In the genomic region with DNA sequence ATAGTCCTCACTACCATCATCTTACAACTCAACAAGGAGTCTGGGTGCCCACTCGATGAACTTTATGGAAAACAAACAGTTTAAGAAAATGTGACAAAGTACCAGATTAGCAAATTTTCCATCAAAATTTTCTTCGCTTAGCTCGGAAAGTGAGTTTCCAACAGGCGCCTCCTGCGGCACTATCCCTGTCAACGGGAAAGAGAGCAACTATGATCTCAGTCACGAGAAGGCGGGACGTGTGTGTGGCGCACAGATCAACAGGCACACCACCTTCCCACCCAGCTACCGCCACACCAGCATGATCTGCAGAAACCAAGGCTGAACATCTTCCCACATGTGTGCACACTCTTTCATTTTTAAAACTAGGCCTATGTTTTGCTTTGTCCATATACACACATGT, we compare ENCODE assay signal across 16 cellular contexts. TPM values are rescaled to one million over a fixed set of nuclear protein-coding genes. Genes with fewer than 3 reads are reported as not detected.
A peak's percentile ranks its signal among the peaks of the same experiment; 100 is the strongest.
DNase-seq lines count a peak whose midpoint lies in the region; ATAC-seq lines count a peak whose summit lies in the region.
"Had no signal": no experiment of that assay in that cellular context is flagged by ENCODE, and none has a peak within 500 bp of the region (broad histone marks: within the 10 kb centered on the region; RNA-seq: fewer than 3 reads in every experiment).

No MANE protein-coding gene starts in this region.

- no peaks in the 10 kb centered on the region for H3K4me1 Mint-ChIP-seq in activated naive CD4-positive, alpha-beta T cell treated with anti-CD3 and anti-CD28 coated beads, Interleukin-2, amount 10 ng/mL, durations not matched to agents 7 days and 5 days
- H3K4me1 Mint-ChIP-seq in CD4-positive, alpha-beta memory T cell: peaks cover 0 to 3% (median under 1%) of the 10 kb centered on the region in 4 donors
- no peaks in the 10 kb centered on the region for H3K4me1 Mint-ChIP-seq in activated T-cell treated with anti-CD3 and anti-CD28 coated beads, Interleukin-2, amount 50 U/mL, for 24 hours (ENCODE audit: low read depth)

- no peak overlapping the region for H3K9ac ChIP-seq in neuronal stem cell (ENCODE audit: low read depth, low read length, poor library complexity)

- no peaks in the 10 kb centered on the region for H3K4me1 ChIP-seq in CD4-positive, alpha-beta memory T cell (ENCODE audit: insufficient read depth, low read length)
- no peaks in the 10 kb centered on the region for H3K4me1 ChIP-seq in neuronal stem cell (ENCODE audit: control insufficient read depth in 2 of 2, insufficient read depth in 1 of 2, low read depth in 1 of 2, low read length in 2 of 2)

- H3K27me3 Mint-ChIP-seq in activated naive CD4-positive, alpha-beta T cell treated with anti-CD3 and anti-CD28 coated beads, Interleukin-2, amount 10 ng/mL, durations not matched to agents 7 days and 5 days: no peaks in the 10 kb centered on the region
- no peaks in the 10 kb centered on the region for H3K27me3 Mint-ChIP-seq in CD4-positive, alpha-beta memory T cell
- no peaks in the 10 kb centered on the region for H3K27me3 Mint-ChIP-seq in activated T-cell treated with anti-CD3 and anti-CD28 coated beads, Interleukin-2, amount 50 U/mL, for 24 hours

- WGBS in neuronal stem cell (ENCODE audit: extremely low coverage in 2 of 2, insufficient read length in 2 of 2, insufficient replicate concordance in 1 of 2), 2 donors: no CpG with 5 or more reads among the region's 11 CpGs

- H2BK15ac ChIP-seq in neuronal stem cell (ENCODE audit: low read length): no peak overlapping the region

- no peak overlapping the region for H3K4me3 Mint-ChIP-seq in activated naive CD4-positive, alpha-beta T cell treated with anti-CD3 and anti-CD28 coated beads, Interleukin-2, amount 10 ng/mL, durations not matched to agents 7 days and 5 days
- no peak overlapping the region for H3K4me3 Mint-ChIP-seq in CD4-positive, alpha-beta memory T cell
- H3K4me3 Mint-ChIP-seq in activated T-cell treated with anti-CD3 and anti-CD28 coated beads, Interleukin-2, amount 50 U/mL, for 24 hours: no peak overlapping the region
- H3K4me3 Mint-ChIP-seq: CD8-positive, alpha-beta T cell had no signal

- H4K91ac ChIP-seq in neuronal stem cell (ENCODE audit: low read depth, low read length, poor library complexity): no peak overlapping the region

- peak overlapping the region; percentile 7 for H3K27ac Mint-ChIP-seq in activated naive CD4-positive, alpha-beta T cell treated with anti-CD3 and anti-CD28 coated beads, Interleukin-2, amount 10 ng/mL, durations not matched to agents 7 days and 5 days
- H3K27ac Mint-ChIP-seq in CD4-positive, alpha-beta memory T cell: peak overlapping the region in 4 of 7 donors; percentile 8 to 52 (median 25)
- peak overlapping the region; percentile 46 to 90 for H3K27ac Mint-ChIP-seq in activated naive CD4-positive, alpha-beta T cell treated with anti-CD3 and anti-CD28 coated beads, Interleukin-2, amount 50 U/mL, for 72 hours
- H3K27ac Mint-ChIP-seq in activated T-cell treated with anti-CD3 and anti-CD28 coated beads, Interleukin-2, amount 50 U/mL, for 24 hours: no peak overlapping the region
- H3K27ac Mint-ChIP-seq: CD8-positive, alpha-beta T cell had no signal

- peaks cover 77% of the 10 kb centered on the region for H3K36me3 ChIP-seq in CD4-positive, alpha-beta memory T cell (ENCODE audit: insufficient read depth, low read length)
- peaks cover 60 to 90% of the 10 kb centered on the region in 2 donors for H3K36me3 ChIP-seq in neuronal stem cell (replicated peaks in 1 of 2; ENCODE audit: control insufficient read depth in 2 of 2, insufficient read depth in 2 of 2, low read length in 2 of 2)

- no peak overlapping the region for H2AK5ac ChIP-seq in neuronal stem cell (ENCODE audit: low read depth, low read length)

- peaks cover 2% of the 10 kb centered on the region for H3K79me1 ChIP-seq in neuronal stem cell (ENCODE audit: low read depth, low read length)

- DNase-seq in activated naive CD4-positive, alpha-beta T cell treated with anti-CD3 and anti-CD28 coated beads, Interleukin-2, amount 10 ng/mL, durations not matched to agents 7 days and 5 days: no peak
- DNase-seq in activated naive CD4-positive, alpha-beta T cell treated with Interleukin-2 at 50 U/mL for 16 hours: no peak
- DNase-seq in CD4-positive, alpha-beta memory T cell: no peak
- no peak for DNase-seq in activated naive CD4-positive, alpha-beta T cell treated with anti-CD3 and anti-CD28 coated beads, Interleukin-2, amount 50 U/mL, for 72 hours (ENCODE audit: low spot score in 2 of 2)
- DNase-seq in neuronal stem cell (ENCODE audit: low spot score) (no peak), UCSD-AML1 (lab: John Stamatoyannopoulos, UW; ENCODE audit: unreplicated experiment) (no peak), NCI-H2081 treated with DMSO at 0.1 percent for 48 hours (lab: John Stamatoyannopoulos, UW) (no peak)
- DNase-seq in activated T-cell treated with anti-CD3 and anti-CD28 coated beads, Interleukin-2, amount 50 U/mL, for 24 hours: no peak
- DNase-seq: ACHN, COR-L47, DMS153, DND-41, GDM1 had no signal

- H2BK120ac ChIP-seq in neuronal stem cell (ENCODE audit: low read depth, low read length): no peak overlapping the region

- no peak overlapping the region for H3K14ac ChIP-seq in neuronal stem cell (ENCODE audit: low read length)

- peak overlapping the region; percentile 91 for H3K23ac ChIP-seq in neuronal stem cell (ENCODE audit: low read depth, low read length, poor library complexity)

- no peak overlapping the region for H3K18ac ChIP-seq in neuronal stem cell (ENCODE audit: low read length)

- peaks cover 51% of the 10 kb centered on the region for H3K36me3 Mint-ChIP-seq in activated naive CD4-positive, alpha-beta T cell treated with anti-CD3 and anti-CD28 coated beads, Interleukin-2, amount 10 ng/mL, durations not matched to agents 7 days and 5 days
- peaks cover 35 to 71% of the 10 kb centered on the region in 2 donors for H3K36me3 Mint-ChIP-seq in CD4-positive, alpha-beta memory T cell
- peaks cover 13% of the 10 kb centered on the region in 2 donors for H3K36me3 Mint-ChIP-seq in activated naive CD4-positive, alpha-beta T cell treated with anti-CD3 and anti-CD28 coated beads, Interleukin-2, amount 50 U/mL, for 72 hours
- H3K36me3 Mint-ChIP-seq in activated T-cell treated with anti-CD3 and anti-CD28 coated beads, Interleukin-2, amount 50 U/mL, for 24 hours (ENCODE audit: low read depth): peaks cover 96% of the 10 kb centered on the region

- H2BK12ac ChIP-seq in neuronal stem cell (ENCODE audit: low read length): no peak overlapping the region

- no peak overlapping the region for H3K27ac ChIP-seq in CD4-positive, alpha-beta memory T cell (ENCODE audit: low read depth, low read length)
- no peak overlapping the region for H3K27ac ChIP-seq in neuronal stem cell (replicated peaks; ENCODE audit: low read length)
- H3K27ac ChIP-seq: C4-2B had no signal

- no peak overlapping the region for H3K4me2 ChIP-seq in neuronal stem cell (ENCODE audit: insufficient read depth, low read length, poor library complexity, severe bottlenecking)

- H2AFZ ChIP-seq in neuronal stem cell (ENCODE audit: low read length): no peak overlapping the region

- H3K9me3 Mint-ChIP-seq in activated naive CD4-positive, alpha-beta T cell treated with anti-CD3 and anti-CD28 coated beads, Interleukin-2, amount 10 ng/mL, durations not matched to agents 7 days and 5 days: no peaks in the 10 kb centered on the region
- H3K9me3 Mint-ChIP-seq in CD4-positive, alpha-beta memory T cell: peaks cover 0 to 2% (median 0%) of the 10 kb centered on the region in 8 donors
- H3K9me3 Mint-ChIP-seq in activated naive CD4-positive, alpha-beta T cell treated with anti-CD3 and anti-CD28 coated beads, Interleukin-2, amount 50 U/mL, for 72 hours: no peaks in the 10 kb centered on the region
- no peaks in the 10 kb centered on the region for H3K9me3 Mint-ChIP-seq in activated T-cell treated with anti-CD3 and anti-CD28 coated beads, Interleukin-2, amount 50 U/mL, for 24 hours
- H3K9me3 Mint-ChIP-seq: CD8-positive, alpha-beta T cell had no signal

- no peak overlapping the region for H3K4me3 ChIP-seq in CD4-positive, alpha-beta memory T cell (ENCODE audit: low read length in 2 of 2)
- H3K4me3 ChIP-seq in neuronal stem cell (ENCODE audit: low read length in 2 of 2): no peak overlapping the region

- H2BK5ac ChIP-seq in neuronal stem cell (ENCODE audit: low read length): no peak overlapping the region

- no peak for ATAC-seq in activated naive CD4-positive, alpha-beta T cell treated with anti-CD3 and anti-CD28 coated beads, Interleukin-2, amount 50 U/mL, for 72 hours
- ATAC-seq: CD8-positive, alpha-beta T cell; HCT116 had no signal

- no peak overlapping the region for H4K8ac ChIP-seq in neuronal stem cell (ENCODE audit: low read depth, low read length)

- H3K4ac ChIP-seq in neuronal stem cell (ENCODE audit: low read length): no peak overlapping the region

- CTCF ChIA-PET in activated naive CD4-positive, alpha-beta T cell treated with anti-CD3 and anti-CD28 coated beads, Interleukin-2, amount 10 ng/mL, durations not matched to agents 7 days and 5 days (lab: Charles Lee): no interaction called here
- CTCF ChIA-PET in CD4-positive, alpha-beta memory T cell (lab: Charles Lee; ENCODE audit: partially characterized antibody): no interaction called here

- intact Hi-C loops in CD4-positive, alpha-beta memory T cell (cut with micrococcal nuclease): no loop called here

- H3K27me3 ChIP-seq in CD4-positive, alpha-beta memory T cell (ENCODE audit: insufficient read depth, low read length): no peaks in the 10 kb centered on the region
- H3K27me3 ChIP-seq in neuronal stem cell (ENCODE audit: control insufficient read depth in 3 of 3, insufficient read depth in 3 of 3, low read depth in 1 of 3, low read length in 3 of 3): no peaks in the 10 kb centered on the region

- POLR2A ChIA-PET in CD4-positive, alpha-beta memory T cell (lab: Charles Lee; ENCODE audit: partially characterized antibody): interaction anchor here (1.3 kb wide), 1 partner anchor 8 kb away, joined by 3 read pairs; no protein-coding TSS in a partner anchor

- H3K9me3 ChIP-seq in CD4-positive, alpha-beta memory T cell (ENCODE audit: control insufficient read depth in 1 of 2, low read length in 2 of 2): no peaks in the 10 kb centered on the region
- no peaks in the 10 kb centered on the region for H3K9me3 ChIP-seq in neuronal stem cell (replicated peaks in 1 of 2; ENCODE audit: control insufficient read depth in 2 of 2, insufficient read depth in 1 of 2, low read depth in 1 of 2, low read length in 2 of 2)

RNA-seq across cellular contexts. Expression of a gene that starts 13.7 kb away (rescaled TPM):
- 10 to 100 TPM; 29.1 to 31.2 TPM for total RNA-seq in CD4-positive, alpha-beta memory T cell
- 1 to 10 TPM; 2.0 to 5.0 TPM for polyA plus RNA-seq in CD4-positive, alpha-beta memory T cell
- total RNA-seq in activated naive CD4-positive, alpha-beta T cell treated with anti-CD3 and anti-CD28 coated beads, Interleukin-2, amount 50 U/mL, for 72 hours: 10 to 100 TPM; 14.4 to 16.0 TPM
- polyA plus RNA-seq in neuronal stem cell (2013, experiment 1 of 2): 17.9 TPM
- polyA plus RNA-seq in neuronal stem cell (2013, experiment 2 of 2): 17.2 TPM

RNA-seq across cellular contexts. Expression of a gene that starts 29.5 kb away (rescaled TPM):
- total RNA-seq in CD4-positive, alpha-beta memory T cell: 10 to 100 TPM; 82.9 to 87.7 TPM
- 10 to 100 TPM in 1 of 2 donors, 1 to 10 TPM in 1; 6.6 to 39.3 TPM for polyA plus RNA-seq in CD4-positive, alpha-beta memory T cell
- total RNA-seq in activated naive CD4-positive, alpha-beta T cell treated with anti-CD3 and anti-CD28 coated beads, Interleukin-2, amount 50 U/mL, for 72 hours: 10 to 100 TPM; 56.6 to 79.5 TPM
- polyA plus RNA-seq in neuronal stem cell (2013, experiment 1 of 2): 14.7 TPM
- polyA plus RNA-seq in neuronal stem cell (2013, experiment 2 of 2): 15.9 TPM

RNA-seq across cellular contexts. Expression of a gene that starts 42.9 kb away (rescaled TPM):
- total RNA-seq in CD4-positive, alpha-beta memory T cell: 10 to 100 TPM; 71.8 to 73.3 TPM
- 10 to 100 TPM; 44.2 to 45.2 TPM for polyA plus RNA-seq in CD4-positive, alpha-beta memory T cell
- 100 to 1,000 TPM in 1 of 2 donors, 10 to 100 TPM in 1; 94.1 to 110 TPM for total RNA-seq in activated naive CD4-positive, alpha-beta T cell treated with anti-CD3 and anti-CD28 coated beads, Interleukin-2, amount 50 U/mL, for 72 hours
- polyA plus RNA-seq in neuronal stem cell (2013, experiment 1 of 2): 37.1 TPM
- polyA plus RNA-seq in neuronal stem cell (2013, experiment 2 of 2): 37.8 TPM

RNA-seq across cellular contexts. Expression of a gene that starts 42.9 kb away (rescaled TPM):
- 10 to 100 TPM; 82.9 to 85.9 TPM for total RNA-seq in CD4-positive, alpha-beta memory T cell
- 10 to 100 TPM in 1 of 2 donors, 1 to 10 TPM in 1; 8.3 to 12.7 TPM for polyA plus RNA-seq in CD4-positive, alpha-beta memory T cell
- 10 to 100 TPM; 52.2 to 75.4 TPM for total RNA-seq in activated naive CD4-positive, alpha-beta T cell treated with anti-CD3 and anti-CD28 coated beads, Interleukin-2, amount 50 U/mL, for 72 hours
- 53.7 TPM for polyA plus RNA-seq in neuronal stem cell (2013, experiment 1 of 2)
- 51.2 TPM for polyA plus RNA-seq in neuronal stem cell (2013, experiment 2 of 2)

RNA-seq across cellular contexts. Expression of a gene that starts 53.4 kb away (rescaled TPM):
- total RNA-seq in CD4-positive, alpha-beta memory T cell: 10 to 100 TPM; 13.1 to 15.4 TPM
- 1 to 10 TPM in 1 of 2 donors, under 1 TPM in 1; 0.35 to 2.1 TPM for polyA plus RNA-seq in CD4-positive, alpha-beta memory T cell
- 10 to 100 TPM; 12.5 to 16.7 TPM for total RNA-seq in activated naive CD4-positive, alpha-beta T cell treated with anti-CD3 and anti-CD28 coated beads, Interleukin-2, amount 50 U/mL, for 72 hours
- polyA plus RNA-seq in neuronal stem cell (2013, experiment 1 of 2): 7.2 TPM
- polyA plus RNA-seq in neuronal stem cell (2013, experiment 2 of 2): 7.1 TPM
